1 cellular context compared by ENCODE assay signal in genomic region chr12:56645717-56646446, GRCh38.
TF ChIP-seq lines count a peak whose summit lies in the region.

ATP5F1B (minus strand) TSS chr12:56645984; CDS start chr12:56645963, 21 bp downstream.

TF ChIP-seq in HepG2, 621 proteins besides CTCF, POLR2A, EP300 and RAD21 (continued from another document and continues in another):
- TF ChIP-seq, protein P1, sequence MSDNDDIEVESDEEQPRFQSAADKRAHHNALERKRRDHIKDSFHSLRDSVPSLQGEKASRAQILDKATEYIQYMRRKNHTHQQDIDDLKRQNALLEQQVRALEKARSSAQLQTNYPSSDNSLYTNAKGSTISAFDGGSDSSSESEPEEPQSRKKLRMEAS (IDR thresholded peaks at IDR 0.05) = peak; percentile 84
- TF ChIP-seq KDM5A (IDR thresholded peaks at IDR 0.05; ENCODE audit: borderline replicate concordance, low read length) (peak; percentile 81; the same call in 1 of the 2 replicates), ZNF331 (CRISPR knock-in tag; IDR thresholded peaks at IDR 0.05) (peak; percentile 69; the same call in 1 of the 2 replicates), CCDC6 (CRISPR knock-in tag; IDR thresholded peaks at IDR 0.05) (0 out of 2 replicates have a peak, but pooled peaks have one; percentile 50), DZIP1 (CRISPR knock-in tag; IDR thresholded peaks at IDR 0.05) (no peak), HDAC6 (IDR thresholded peaks at IDR 0.05; ENCODE audit: low read depth, low read length) (no peak), RBM39 (IDR thresholded peaks at IDR 0.05; ENCODE audit: low read depth, low read length, poor library complexity, severe bottlenecking) (peak; percentile 68), E2F1 (CRISPR knock-in tag; IDR thresholded peaks at IDR 0.05) (no peak), SOX5 (CRISPR knock-in tag; IDR thresholded peaks at IDR 0.05; ENCODE audit: borderline replicate concordance) (no peak), SETDB1 (CRISPR knock-in tag; IDR thresholded peaks at IDR 0.05; ENCODE audit: borderline replicate concordance) (no peak), SUZ12 (IDR thresholded peaks at IDR 0.05; ENCODE audit: low read depth, low read length) (no peak), PITX1 (CRISPR knock-in tag; IDR thresholded peaks at IDR 0.05) (peak; percentile 67; the same call in 1 of the 2 replicates), ZNF101 (CRISPR knock-in tag; IDR thresholded peaks at IDR 0.05; ENCODE audit: borderline replicate concordance, low read depth) (0 out of 2 replicates have a peak, but pooled peaks have one; percentile 31), ZEB1 (IDR thresholded peaks at IDR 0.05; ENCODE audit: insufficient replicate concordance, low read depth) (no peak), SRY (CRISPR knock-in tag; IDR thresholded peaks at IDR 0.05) (peak; percentile 79), ZNF780A (CRISPR knock-in tag; IDR thresholded peaks at IDR 0.05) (no peak; the same call in 1 of the 2 replicates), HHEX (CRISPR knock-in tag; IDR thresholded peaks at IDR 0.05) (peak; percentile 24; the same call in 1 of the 2 replicates), ZNF432 (CRISPR knock-in tag; IDR thresholded peaks at IDR 0.05; ENCODE audit: borderline replicate concordance) (no peak), ZNF737 (CRISPR knock-in tag; IDR thresholded peaks at IDR 0.05; ENCODE audit: borderline replicate concordance) (0 out of 2 replicates have a peak, but pooled peaks have one; percentile 47), ZFAT (CRISPR knock-in tag; conservative IDR thresholded peaks at IDR 0.05) (no peak), ZNF234 (CRISPR knock-in tag; conservative IDR thresholded peaks at IDR 0.05) (no peak), ESRRA (CRISPR knock-in tag; IDR thresholded peaks at IDR 0.05; ENCODE audit: low read depth) (no peak), ZNF746 (CRISPR knock-in tag; IDR thresholded peaks at IDR 0.05) (no peak; the same call in 1 of the 2 replicates), PLRG1 (conservative IDR thresholded peaks at IDR 0.05) (no peak), ZNF329 (CRISPR knock-in tag; IDR thresholded peaks at IDR 0.05; ENCODE audit: low read depth) (0 out of 2 replicates have a peak, but pooled peaks have one; percentile 63), MZF1 (CRISPR knock-in tag; IDR thresholded peaks at IDR 0.05; ENCODE audit: borderline replicate concordance) (no peak), ZBTB38 (CRISPR knock-in tag; IDR thresholded peaks at IDR 0.05) (no peak), TFDP1 (CRISPR knock-in tag; IDR thresholded peaks at IDR 0.05; ENCODE audit: borderline replicate concordance) (no peak), KDM6A (CRISPR knock-in tag; IDR thresholded peaks at IDR 0.05; ENCODE audit: low read depth) (no peak), AHR (CRISPR knock-in tag; IDR thresholded peaks at IDR 0.05) (no peak; the same call in 1 of the 2 replicates), POLR2AphosphoS2 (IDR thresholded peaks at IDR 0.05; ENCODE audit: low read depth, low read length) (peak; percentile 74; the same call in 1 of the 2 replicates), ERF (CRISPR knock-in tag; IDR thresholded peaks at IDR 0.05) (peak; percentile 79), EHMT2 (IDR thresholded peaks at IDR 0.05; ENCODE audit: borderline replicate concordance, low read depth, low read length) (no peak), SNAPC2 (CRISPR knock-in tag; IDR thresholded peaks at IDR 0.05) (0 out of 2 replicates have a peak, but pooled peaks have one; percentile 41), EED (CRISPR knock-in tag; IDR thresholded peaks at IDR 0.05) (peak; percentile 58; the same call in 1 of the 2 replicates), YEATS2 (CRISPR knock-in tag; IDR thresholded peaks at IDR 0.05; ENCODE audit: borderline replicate concordance) (peak; percentile 87; the same call in 1 of the 2 replicates), NRL (CRISPR knock-in tag; IDR thresholded peaks at IDR 0.05; ENCODE audit: borderline replicate concordance) (peak; percentile 42; the same call in 1 of the 2 replicates), TBX3 (IDR thresholded peaks at IDR 0.05; ENCODE audit: borderline replicate concordance) (peak; percentile 42; the same call in 1 of the 2 replicates), REXO4 (CRISPR knock-in tag; IDR thresholded peaks at IDR 0.05; ENCODE audit: borderline replicate concordance) (no peak), BCL6 (CRISPR knock-in tag; IDR thresholded peaks at IDR 0.05) (0 out of 2 replicates have a peak, but pooled peaks have one; percentile 32), ZNF530 (CRISPR knock-in tag; IDR thresholded peaks at IDR 0.05; ENCODE audit: low read depth) (no peak), TCF7L2 (IDR thresholded peaks at IDR 0.05; ENCODE audit: low read depth, low read length) (no peak)
- TF ChIP-seq, protein P2, sequence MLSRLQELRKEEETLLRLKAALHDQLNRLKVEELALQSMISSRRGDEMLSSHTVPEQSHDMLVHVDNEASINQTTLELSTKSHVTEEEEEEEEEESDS (CRISPR knock-in tag; IDR thresholded peaks at IDR 0.05; ENCODE audit: borderline replicate concordance) = peak; percentile 36; the same call in 1 of the 2 replicates
- TF ChIP-seq, protein P3, sequence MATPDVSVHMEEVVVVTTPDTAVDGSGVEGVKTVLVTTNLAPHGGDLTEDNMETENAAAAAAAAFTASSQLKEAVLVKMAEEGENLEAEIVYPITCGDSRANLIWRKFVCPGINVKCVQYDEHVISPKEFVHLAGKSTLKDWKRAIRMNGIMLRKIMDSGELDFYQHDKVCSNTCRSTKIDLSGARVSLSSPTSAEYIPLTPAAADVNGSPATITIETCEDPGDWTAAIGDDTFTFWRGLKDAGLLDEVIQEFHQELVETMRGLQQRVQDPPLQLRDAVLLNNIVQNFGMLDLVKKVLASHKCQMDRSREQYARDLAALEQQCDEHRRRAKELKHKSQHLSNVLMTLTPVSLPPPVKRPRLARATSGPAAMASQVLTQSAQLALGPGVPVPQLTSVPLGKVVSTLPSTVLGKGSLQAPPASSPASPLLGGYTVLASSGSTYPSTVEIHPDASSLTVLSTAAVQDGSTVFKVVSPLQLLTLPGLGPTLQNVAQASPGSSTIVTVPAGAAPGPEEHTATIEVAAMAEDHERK (CRISPR knock-in tag; IDR thresholded peaks at IDR 0.05; ENCODE audit: low read depth) = no peak
- TF ChIP-seq, protein P4, sequence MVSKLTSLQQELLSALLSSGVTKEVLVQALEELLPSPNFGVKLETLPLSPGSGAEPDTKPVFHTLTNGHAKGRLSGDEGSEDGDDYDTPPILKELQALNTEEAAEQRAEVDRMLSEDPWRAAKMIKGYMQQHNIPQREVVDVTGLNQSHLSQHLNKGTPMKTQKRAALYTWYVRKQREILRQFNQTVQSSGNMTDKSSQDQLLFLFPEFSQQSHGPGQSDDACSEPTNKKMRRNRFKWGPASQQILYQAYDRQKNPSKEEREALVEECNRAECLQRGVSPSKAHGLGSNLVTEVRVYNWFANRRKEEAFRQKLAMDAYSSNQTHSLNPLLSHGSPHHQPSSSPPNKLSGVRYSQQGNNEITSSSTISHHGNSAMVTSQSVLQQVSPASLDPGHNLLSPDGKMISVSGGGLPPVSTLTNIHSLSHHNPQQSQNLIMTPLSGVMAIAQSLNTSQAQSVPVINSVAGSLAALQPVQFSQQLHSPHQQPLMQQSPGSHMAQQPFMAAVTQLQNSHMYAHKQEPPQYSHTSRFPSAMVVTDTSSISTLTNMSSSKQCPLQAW (CRISPR knock-in tag; IDR thresholded peaks at IDR 0.05) = peak; percentile 87
- TF ChIP-seq, protein P5, sequence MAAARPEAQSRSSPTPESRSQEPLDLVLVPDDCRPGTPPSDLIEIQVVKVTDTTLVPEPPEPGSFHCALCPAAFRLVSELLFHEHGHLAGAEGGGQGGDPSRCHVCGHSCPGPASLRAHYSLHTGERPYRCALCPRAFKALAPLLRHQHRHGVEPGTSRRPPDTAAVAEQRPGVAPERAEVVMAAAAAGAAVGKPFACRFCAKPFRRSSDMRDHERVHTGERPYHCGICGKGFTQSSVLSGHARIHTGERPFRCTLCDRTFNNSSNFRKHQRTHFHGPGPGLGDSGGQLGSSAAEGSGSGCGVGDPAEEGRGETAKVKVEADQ (CRISPR knock-in tag; IDR thresholded peaks at IDR 0.05; ENCODE audit: borderline replicate concordance) = no peak
- TF ChIP-seq, protein P6, sequence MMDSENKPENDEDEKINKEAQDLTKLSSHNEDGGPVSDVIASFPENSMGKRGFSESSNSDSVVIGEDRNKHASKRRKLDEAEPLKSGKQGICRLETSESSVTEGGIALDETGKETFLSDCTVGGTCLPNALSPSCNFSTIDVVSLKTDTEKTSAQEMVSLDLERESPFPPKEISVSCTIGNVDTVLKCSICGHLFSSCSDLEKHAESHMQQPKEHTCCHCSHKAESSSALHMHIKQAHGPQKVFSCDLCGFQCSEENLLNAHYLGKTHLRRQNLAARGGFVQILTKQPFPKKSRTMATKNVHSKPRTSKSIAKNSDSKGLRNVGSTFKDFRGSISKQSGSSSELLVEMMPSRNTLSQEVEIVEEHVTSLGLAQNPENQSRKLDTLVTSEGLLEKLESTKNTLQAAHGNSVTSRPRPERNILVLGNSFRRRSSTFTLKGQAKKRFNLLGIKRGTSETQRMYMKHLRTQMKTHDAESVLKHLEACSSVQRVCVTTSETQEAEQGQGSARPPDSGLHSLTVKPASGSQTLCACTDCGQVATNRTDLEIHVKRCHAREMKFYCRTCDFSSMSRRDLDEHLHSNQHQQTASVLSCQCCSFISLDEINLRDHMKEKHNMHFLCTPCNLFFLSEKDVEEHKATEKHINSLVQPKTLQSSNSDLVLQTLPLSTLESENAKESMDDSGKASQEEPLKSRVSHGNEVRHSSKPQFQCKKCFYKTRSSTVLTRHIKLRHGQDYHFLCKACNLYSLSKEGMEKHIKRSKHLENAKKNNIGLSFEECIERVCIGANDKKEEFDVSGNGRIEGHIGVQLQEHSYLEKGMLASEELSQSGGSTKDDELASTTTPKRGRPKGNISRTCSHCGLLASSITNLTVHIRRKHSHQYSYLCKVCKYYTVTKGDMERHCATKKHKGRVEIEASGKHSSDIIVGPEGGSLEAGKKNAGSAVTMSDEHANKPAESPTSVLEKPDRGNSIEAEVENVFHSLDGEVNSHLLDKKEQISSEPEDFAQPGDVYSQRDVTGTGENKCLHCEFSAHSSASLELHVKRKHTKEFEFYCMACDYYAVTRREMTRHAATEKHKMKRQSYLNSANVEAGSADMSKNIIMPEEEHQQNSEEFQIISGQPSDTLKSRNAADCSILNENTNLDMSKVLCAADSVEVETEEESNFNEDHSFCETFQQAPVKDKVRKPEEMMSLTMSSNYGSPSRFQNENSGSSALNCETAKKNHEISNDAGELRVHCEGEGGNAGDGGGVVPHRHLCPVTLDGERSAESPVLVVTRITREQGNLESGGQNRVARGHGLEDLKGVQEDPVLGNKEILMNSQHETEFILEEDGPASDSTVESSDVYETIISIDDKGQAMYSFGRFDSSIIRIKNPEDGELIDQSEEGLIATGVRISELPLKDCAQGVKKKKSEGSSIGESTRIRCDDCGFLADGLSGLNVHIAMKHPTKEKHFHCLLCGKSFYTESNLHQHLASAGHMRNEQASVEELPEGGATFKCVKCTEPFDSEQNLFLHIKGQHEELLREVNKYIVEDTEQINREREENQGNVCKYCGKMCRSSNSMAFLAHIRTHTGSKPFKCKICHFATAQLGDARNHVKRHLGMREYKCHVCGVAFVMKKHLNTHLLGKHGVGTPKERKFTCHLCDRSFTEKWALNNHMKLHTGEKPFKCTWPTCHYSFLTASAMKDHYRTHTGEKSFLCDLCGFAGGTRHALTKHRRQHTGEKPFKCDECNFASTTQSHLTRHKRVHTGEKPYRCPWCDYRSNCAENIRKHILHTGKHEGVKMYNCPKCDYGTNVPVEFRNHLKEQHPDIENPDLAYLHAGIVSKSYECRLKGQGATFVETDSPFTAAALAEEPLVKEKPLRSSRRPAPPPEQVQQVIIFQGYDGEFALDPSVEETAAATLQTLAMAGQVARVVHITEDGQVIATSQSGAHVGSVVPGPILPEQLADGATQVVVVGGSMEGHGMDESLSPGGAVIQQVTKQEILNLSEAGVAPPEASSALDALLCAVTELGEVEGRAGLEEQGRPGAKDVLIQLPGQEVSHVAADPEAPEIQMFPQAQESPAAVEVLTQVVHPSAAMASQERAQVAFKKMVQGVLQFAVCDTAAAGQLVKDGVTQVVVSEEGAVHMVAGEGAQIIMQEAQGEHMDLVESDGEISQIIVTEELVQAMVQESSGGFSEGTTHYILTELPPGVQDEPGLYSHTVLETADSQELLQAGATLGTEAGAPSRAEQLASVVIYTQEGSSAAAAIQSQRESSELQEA (CRISPR knock-in tag; IDR thresholded peaks at IDR 0.05; ENCODE audit: not compliant biosample characterization) = no peak
- TF ChIP-seq, protein P7, sequence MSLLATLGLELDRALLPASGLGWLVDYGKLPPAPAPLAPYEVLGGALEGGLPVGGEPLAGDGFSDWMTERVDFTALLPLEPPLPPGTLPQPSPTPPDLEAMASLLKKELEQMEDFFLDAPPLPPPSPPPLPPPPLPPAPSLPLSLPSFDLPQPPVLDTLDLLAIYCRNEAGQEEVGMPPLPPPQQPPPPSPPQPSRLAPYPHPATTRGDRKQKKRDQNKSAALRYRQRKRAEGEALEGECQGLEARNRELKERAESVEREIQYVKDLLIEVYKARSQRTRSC (CRISPR knock-in tag; IDR thresholded peaks at IDR 0.05; ENCODE audit: low read depth) = no peak
